Comparison of ENCODE assay signal across 2 cellular contexts in genomic region chr12:16606201-16606849, GRCh38.
TF ChIP-seq lines count a peak whose summit lies in the region.

No MANE protein-coding gene starts in this region.

TF ChIP-seq in IMR-90, 13 proteins besides CTCF, POLR2A, EP300 and RAD21:
- TF ChIP-seq USF2 (IDR thresholded peaks at IDR 0.05; ENCODE audit: low read depth, low read length), result no peak
- TF ChIP-seq MAZ (IDR thresholded peaks at IDR 0.05; ENCODE audit: borderline replicate concordance, low read depth, low read length), result no peak
- TF ChIP-seq NFE2L2 (IDR thresholded peaks at IDR 0.05; ENCODE audit: low read depth, low read length), result no peak
- no peak for TF ChIP-seq ELK1 (IDR thresholded peaks at IDR 0.05; ENCODE audit: borderline replicate concordance, low read depth, low read length)
- no peak for TF ChIP-seq MAFK (IDR thresholded peaks at IDR 0.05; ENCODE audit: low read depth, low read length)
- no peak for TF ChIP-seq BHLHE40 (IDR thresholded peaks at IDR 0.05; ENCODE audit: low read depth, low read length)
- no peak for TF ChIP-seq MXI1 (IDR thresholded peaks at IDR 0.05; ENCODE audit: borderline replicate concordance, low read depth, low read length)
- TF ChIP-seq RFX5 (IDR thresholded peaks at IDR 0.05; ENCODE audit: low read depth, low read length), result no peak
- no peak for TF ChIP-seq CHD1 (IDR thresholded peaks at IDR 0.05; ENCODE audit: low read depth, low read length)
- no peak for TF ChIP-seq RCOR1 (IDR thresholded peaks at IDR 0.05; ENCODE audit: insufficient replicate concordance, low read length)

TF ChIP-seq in WTC11, 78 proteins besides CTCF, POLR2A, EP300 and RAD21 (continued from another document):
- no peak for TF ChIP-seq ZNF512 (CRISPR knock-in tag; IDR thresholded peaks at IDR 0.05; ENCODE audit: borderline replicate concordance)
- TF ChIP-seq CDX4 (CRISPR knock-in tag; IDR thresholded peaks at IDR 0.05; ENCODE audit: borderline replicate concordance), result no peak
- TF ChIP-seq E2F4 (CRISPR knock-in tag; IDR thresholded peaks at IDR 0.05; ENCODE audit: borderline replicate concordance, low read depth), result no peak
- no peak for TF ChIP-seq ATF2 (CRISPR knock-in tag; IDR thresholded peaks at IDR 0.05; ENCODE audit: borderline replicate concordance, low read depth)
- no peak for TF ChIP-seq ZNF317 (CRISPR knock-in tag; IDR thresholded peaks at IDR 0.05; ENCODE audit: borderline replicate concordance, low read depth)
- TF ChIP-seq NR3C1 (CRISPR knock-in tag; conservative IDR thresholded peaks at IDR 0.05; ENCODE audit: low read depth), result no peak
- TF ChIP-seq KAT7 (CRISPR knock-in tag; IDR thresholded peaks at IDR 0.05; ENCODE audit: borderline replicate concordance), result no peak; the same call in 1 of the 2 replicates
